In the genomic region with DNA sequence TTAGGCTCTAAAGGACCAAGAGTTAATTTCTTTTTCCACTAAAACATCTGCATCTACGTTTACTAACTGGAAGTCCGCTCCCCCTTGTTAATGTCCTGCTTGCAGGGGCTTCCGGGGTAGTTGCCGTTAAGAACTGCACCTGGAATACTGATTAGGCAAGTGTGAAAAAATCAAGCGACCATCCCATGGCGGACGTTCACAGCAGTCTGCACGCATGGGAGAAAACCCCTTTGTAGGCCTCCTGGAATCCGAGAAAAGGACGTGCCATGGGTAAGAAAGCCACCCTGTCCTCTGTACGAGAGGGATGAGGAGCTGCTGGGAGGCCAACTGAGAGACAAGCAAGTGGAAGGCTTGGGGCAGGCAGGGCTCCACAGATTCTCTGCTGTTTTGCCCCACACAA, we compare ENCODE assay signal across 15 cellular contexts. TPM values are rescaled to one million over a fixed set of nuclear protein-coding genes. Genes with fewer than 3 reads are reported as not detected.
DNase-seq lines count a peak whose midpoint lies in the region; ATAC-seq and TF ChIP-seq lines count a peak whose summit lies in the region.
"Had no signal": no experiment of that assay in that cellular context is flagged by ENCODE, and none has a peak within 500 bp of the region (broad histone marks: within the 10 kb centered on the region; RNA-seq: fewer than 3 reads in every experiment).

No MANE protein-coding gene starts in this region.

- ATAC-seq in GM18873 (IDR thresholded peaks at IDR 0.05; ENCODE audit: low FRiP score, unreplicated experiment) = no peak
- no peak for ATAC-seq in activated naive CD8-positive, alpha-beta T cell treated with anti-CD3 and anti-CD28 coated beads, Interleukin-2, amount 50 U/mL, for 24 hours

- peaks cover 4% of the 10 kb centered on the region for H3K27me3 Mint-ChIP-seq in IgD-negative memory B cell
- no peaks in the 10 kb centered on the region for H3K27me3 Mint-ChIP-seq in activated CD4-positive, alpha-beta T cell treated with anti-CD3 and anti-CD28 coated beads, Interleukin-2, amount 10 ng/mL, durations not matched to agents 7 days and 5 days
- H3K27me3 Mint-ChIP-seq in activated naive CD8-positive, alpha-beta T cell treated with anti-CD3 and anti-CD28 coated beads, Interleukin-2, amount 50 U/mL, for 24 hours = no peaks in the 10 kb centered on the region

- H3K4me1 ChIP-seq in BLaER1 (peaks cover 96% of the 10 kb centered on the region), mammary epithelial cell (ENCODE audit: insufficient read depth, low read length) (peaks cover 31% of the 10 kb centered on the region), osteoblast (ENCODE audit: insufficient read depth, low read length) (peaks cover 26% of the 10 kb centered on the region)

- H3K9me3 ChIP-seq in BLaER1 = no peaks in the 10 kb centered on the region
- H3K9me3 ChIP-seq in mammary epithelial cell (replicated peaks; ENCODE audit: insufficient read depth, low read length) = no peaks in the 10 kb centered on the region
- H3K9me3 ChIP-seq in osteoblast (ENCODE audit: low read depth, low read length) = no peaks in the 10 kb centered on the region

- H3K9me3 Mint-ChIP-seq in IgD-negative memory B cell = no peaks in the 10 kb centered on the region
- no peaks in the 10 kb centered on the region for H3K9me3 Mint-ChIP-seq in activated CD4-positive, alpha-beta T cell treated with anti-CD3 and anti-CD28 coated beads, Interleukin-2, amount 10 ng/mL, durations not matched to agents 7 days and 5 days
- no peaks in the 10 kb centered on the region for H3K9me3 Mint-ChIP-seq in activated naive CD8-positive, alpha-beta T cell treated with anti-CD3 and anti-CD28 coated beads, Interleukin-2, amount 50 U/mL, for 24 hours
- H3K9me3 Mint-ChIP-seq: neural crest cell had no signal

- peak overlapping the region; percentile 98 for H3K4me2 ChIP-seq in BLaER1
- no peak overlapping the region for H3K4me2 ChIP-seq in mammary epithelial cell (ENCODE audit: insufficient read depth, low read depth, low read length)
- peak overlapping the region; percentile 7 for H3K4me2 ChIP-seq in osteoblast (ENCODE audit: insufficient read depth, low read length)

- in situ Hi-C loops in mammary epithelial cell (cut with MboI; ENCODE audit: low sequenced_read_pairs in 2 of 2) = no loop called here

- intact Hi-C loops in mammary epithelial cell (cut with micrococcal nuclease) = no loop called here

- 100% methylated on average over 6 of the region's 11 CpGs for WGBS in mammary epithelial cell (ENCODE audit: low coverage, missing lambda C conversion rate)

- peak overlapping the region; percentile 95 to 98 (median 97) for H3K27ac Mint-ChIP-seq in IgD-negative memory B cell
- no peak overlapping the region for H3K27ac Mint-ChIP-seq in activated CD4-positive, alpha-beta T cell treated with anti-CD3 and anti-CD28 coated beads, Interleukin-2, amount 10 ng/mL, durations not matched to agents 7 days and 5 days
- no peak overlapping the region for H3K27ac Mint-ChIP-seq in activated naive CD8-positive, alpha-beta T cell treated with anti-CD3 and anti-CD28 coated beads, Interleukin-2, amount 50 U/mL, for 24 hours

- peak overlapping the region in 3 of 4 donors; percentile 72 to 85 (median 80) for H3K4me3 Mint-ChIP-seq in IgD-negative memory B cell
- no peak overlapping the region for H3K4me3 Mint-ChIP-seq in activated CD4-positive, alpha-beta T cell treated with anti-CD3 and anti-CD28 coated beads, Interleukin-2, amount 10 ng/mL, durations not matched to agents 7 days and 5 days
- H3K4me3 Mint-ChIP-seq in activated naive CD8-positive, alpha-beta T cell treated with anti-CD3 and anti-CD28 coated beads, Interleukin-2, amount 50 U/mL, for 24 hours = no peak overlapping the region
- H3K4me3 Mint-ChIP-seq: neural crest cell had no signal

- peaks cover 52 to 74% (median 74%) of the 10 kb centered on the region in 3 donors for H3K4me1 Mint-ChIP-seq in IgD-negative memory B cell
- peaks cover 54% of the 10 kb centered on the region for H3K4me1 Mint-ChIP-seq in activated CD4-positive, alpha-beta T cell treated with anti-CD3 and anti-CD28 coated beads, Interleukin-2, amount 10 ng/mL, durations not matched to agents 7 days and 5 days
- peaks cover 59% of the 10 kb centered on the region for H3K4me1 Mint-ChIP-seq in activated naive CD8-positive, alpha-beta T cell treated with anti-CD3 and anti-CD28 coated beads, Interleukin-2, amount 50 U/mL, for 24 hours
- H3K4me1 Mint-ChIP-seq: neural crest cell had no signal

- H3K36me3 ChIP-seq in BLaER1 (peaks cover 82% of the 10 kb centered on the region), mammary epithelial cell (ENCODE audit: insufficient read depth, low read length) (peaks cover 32% of the 10 kb centered on the region), osteoblast (ENCODE audit: insufficient read depth, low read length) (peaks cover 64% of the 10 kb centered on the region)

- H2AFZ ChIP-seq in mammary epithelial cell (ENCODE audit: low read depth, low read length) (no peak overlapping the region), osteoblast (ENCODE audit: low read length) (no peak overlapping the region)

- H4K20me1 ChIP-seq in BLaER1 (peaks cover 52% of the 10 kb centered on the region), mammary epithelial cell (ENCODE audit: insufficient read depth, low read length) (no peaks in the 10 kb centered on the region), osteoblast (ENCODE audit: insufficient read depth, low read length) (peaks cover 46% of the 10 kb centered on the region)

- CTCF ChIA-PET in mammary epithelial cell (lab: Charles Lee; ENCODE audit: low non-redundant PET) = no interaction called here
- CTCF ChIA-PET in activated CD4-positive, alpha-beta T cell treated with anti-CD3 and anti-CD28 coated beads, Interleukin-2, amount 10 ng/mL, durations not matched to agents 7 days and 5 days (lab: Charles Lee) = interaction anchor here (0.6 to 1.7 kb wide), 3 partner anchors 18 to 120 kb away, joined by 3 to 4 read pairs (median 3); a partner anchor contains a TSS

- H3K27ac ChIP-seq in BLaER1 (peak overlapping the region; percentile 73), mammary epithelial cell (ENCODE audit: insufficient read depth, low read depth, low read length) (peak overlapping the region; percentile 62), osteoblast (ENCODE audit: low read depth, low read length) (peak overlapping the region; percentile 75)
- H3K27ac ChIP-seq: C4-2B had no signal

- POLR2A ChIA-PET in activated CD4-positive, alpha-beta T cell treated with anti-CD3 and anti-CD28 coated beads, Interleukin-2, amount 10 ng/mL, durations not matched to agents 7 days and 5 days (lab: Charles Lee) = no interaction called here

- no TSS peak for BruUV-seq in mammary epithelial cell (replicated peaks; lab: Mats Ljungman, UMichigan)

- peaks cover 22% of the 10 kb centered on the region for H3K79me2 ChIP-seq in mammary epithelial cell (ENCODE audit: insufficient read depth, low read length)
- H3K79me2 ChIP-seq in osteoblast (ENCODE audit: insufficient read depth, low read length) = peaks cover 29% of the 10 kb centered on the region

- no peak for DNase-seq in mammary epithelial cell
- DNase-seq in osteoblast (ENCODE audit: insufficient read length, low spot score, missing footprints) = no peak
- no peak for DNase-seq in activated CD4-positive, alpha-beta T cell treated with anti-CD3 and anti-CD28 coated beads, Interleukin-2, amount 10 ng/mL, durations not matched to agents 7 days and 5 days
- no peak for DNase-seq in stimulated activated CD4-positive, alpha-beta T cell treated with anti-CD3 and anti-CD28 coated beads, Interleukin-2, amount 100 ng/mL, for 48 hours
- no peak for DNase-seq in activated naive CD8-positive, alpha-beta T cell treated with anti-CD3 and anti-CD28 coated beads, Interleukin-2, amount 50 U/mL, for 24 hours
- DNase-seq: activated gamma-delta T cell; GOT3; NCI-H446 treated with DMSO at 0.1 percent for 48 hours; SHP77 treated with DMSO at 0.1 percent for 48 hours; stimulated activated naive CD4-positive, alpha-beta T cell treated with Interleukin-2 at 50 U/mL for 16 hours had no signal

- no peak overlapping the region for H3K4me3 ChIP-seq in BLaER1
- no peak overlapping the region for H3K4me3 ChIP-seq in mammary epithelial cell (replicated peaks in 1 of 3; ENCODE audit: insufficient read depth in 1 of 3, low read depth in 2 of 3, low read length in 3 of 3)
- H3K4me3 ChIP-seq in osteoblast (ENCODE audit: insufficient read depth, low read length) = no peak overlapping the region

- peaks cover 13% of the 10 kb centered on the region for H3K36me3 Mint-ChIP-seq in IgD-negative memory B cell
- H3K36me3 Mint-ChIP-seq in activated CD4-positive, alpha-beta T cell treated with anti-CD3 and anti-CD28 coated beads, Interleukin-2, amount 10 ng/mL, durations not matched to agents 7 days and 5 days (ENCODE audit: low read depth) = peaks cover 74% of the 10 kb centered on the region
- peaks cover 53% of the 10 kb centered on the region for H3K36me3 Mint-ChIP-seq in activated naive CD8-positive, alpha-beta T cell treated with anti-CD3 and anti-CD28 coated beads, Interleukin-2, amount 50 U/mL, for 24 hours (ENCODE audit: low read depth)

- H3K27me3 ChIP-seq in BLaER1 = no peaks in the 10 kb centered on the region
- H3K27me3 ChIP-seq in mammary epithelial cell (ENCODE audit: insufficient read depth, low read length) = no peaks in the 10 kb centered on the region
- H3K27me3 ChIP-seq in osteoblast (ENCODE audit: insufficient read depth, low read length) = no peaks in the 10 kb centered on the region

- dilution Hi-C loops in mammary epithelial cell (cut with HindIII; ENCODE audit: low sequenced_read_pairs) = loop anchor here (5.0 kb wide), 1 partner anchor 41 kb away; no protein-coding TSS in a partner anchor

- TF ChIP-seq CTCF in mammary epithelial cell (conservative IDR thresholded peaks at IDR 0.05 in 1 of 2, IDR thresholded peaks at IDR 0.05 in 1 of 2; ENCODE audit: extremely low read depth in 1 of 2, insufficient read depth in 1 of 2, low read depth in 1 of 2, low read length in 2 of 2) (no peak), osteoblast (IDR thresholded peaks at IDR 0.05; ENCODE audit: extremely low read depth, low read depth, low read length) (no peak)

- H3K9ac ChIP-seq in BLaER1 (no peak overlapping the region), mammary epithelial cell (ENCODE audit: insufficient read depth, low read length) (peak overlapping the region; percentile 9)

RNA-seq across cellular contexts. Expression of a gene that starts 14.9 kb away (rescaled TPM):
- 60.9 TPM for polyA plus RNA-seq in IgD-negative memory B cell
- 10 to 100 TPM; 14.2 to 32.7 TPM for total RNA-seq in mammary epithelial cell
- 14.2 TPM for polyA plus RNA-seq in mammary epithelial cell
- polyA minus RNA-seq in mammary epithelial cell = 13.4 TPM
- total RNA-seq in osteoblast = 13.0 and 13.8 TPM in 2 replicates
- total RNA-seq in activated CD4-positive, alpha-beta T cell treated with anti-CD3 and anti-CD28 coated beads, Interleukin-2, amount 10 ng/mL, durations not matched to agents 7 days and 5 days = 10 to 100 TPM; 21.7 to 23.4 TPM

RNA-seq across cellular contexts. Expression of a gene that starts 59.5 kb away (rescaled TPM):
- polyA plus RNA-seq in IgD-negative memory B cell = 78.0 TPM
- total RNA-seq in mammary epithelial cell = 10 to 100 TPM; 26.0 to 30.7 TPM
- 46.6 TPM for polyA plus RNA-seq in mammary epithelial cell
- polyA minus RNA-seq in mammary epithelial cell = 34.0 TPM
- 26.1 and 28.3 TPM in 2 replicates for total RNA-seq in osteoblast
- total RNA-seq in activated CD4-positive, alpha-beta T cell treated with anti-CD3 and anti-CD28 coated beads, Interleukin-2, amount 10 ng/mL, durations not matched to agents 7 days and 5 days = 10 to 100 TPM; 38.5 to 42.7 TPM

Comparison
In these comparisons a context has a peak if more than half of its experiments do, and no peak if none do; other contexts are left out.
1. H3K27ac Mint-ChIP-seq: peak in IgD-negative memory B cell (3 of 3); none in activated CD4-positive, alpha-beta T cell treated with anti-CD3 and anti-CD28 coated beads, Interleukin-2, amount 10 ng/mL, durations not matched to agents 7 days and 5 days (single experiment) and activated naive CD8-positive, alpha-beta T cell treated with anti-CD3 and anti-CD28 coated beads, Interleukin-2, amount 50 U/mL, for 24 hours (single experiment).
2. H3K4me3 Mint-ChIP-seq: peak in IgD-negative memory B cell (3 of 4); none in activated CD4-positive, alpha-beta T cell treated with anti-CD3 and anti-CD28 coated beads, Interleukin-2, amount 10 ng/mL, durations not matched to agents 7 days and 5 days (single experiment) and activated naive CD8-positive, alpha-beta T cell treated with anti-CD3 and anti-CD28 coated beads, Interleukin-2, amount 50 U/mL, for 24 hours (single experiment).
3. Peak in every context shown above with its lines, with median percentiles within 50 percentile points of each other: H3K27ac ChIP-seq.